In the genomic region with DNA sequence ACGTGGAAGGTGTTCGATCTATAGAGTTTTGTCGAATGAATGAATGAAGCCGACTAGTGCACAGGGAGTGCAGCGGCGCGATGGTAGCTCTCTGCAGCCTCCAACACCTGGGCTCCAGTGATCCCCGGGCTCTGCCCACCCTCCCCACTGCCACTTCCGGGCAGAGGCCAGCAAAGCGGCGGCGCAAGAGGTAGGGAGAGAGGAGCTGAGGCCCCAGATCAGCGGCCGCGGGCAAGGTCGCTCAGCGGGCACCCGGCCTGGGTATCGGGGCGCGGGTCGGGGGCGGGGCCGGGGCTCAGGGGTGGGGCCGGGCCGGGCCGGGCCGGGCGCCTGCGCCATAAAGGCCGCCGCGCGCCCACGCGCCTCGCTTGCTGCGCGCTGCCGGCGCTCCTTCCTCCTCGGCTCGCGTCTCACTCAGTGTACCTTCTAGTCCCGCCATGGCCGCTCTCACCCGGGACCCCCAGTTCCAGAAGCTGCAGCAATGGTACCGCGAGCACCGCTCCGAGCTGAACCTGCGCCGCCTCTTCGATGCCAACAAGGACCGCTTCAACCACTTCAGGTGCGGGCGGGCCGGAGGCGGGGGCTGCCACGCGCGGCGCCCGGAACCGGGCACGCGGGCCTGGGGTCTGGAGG, we compare ENCODE assay signal across 8 cellular contexts. TPM values are rescaled to one million over a fixed set of nuclear protein-coding genes. Genes with fewer than 3 reads are reported as not detected.
DNase-seq lines count a peak whose midpoint lies in the region; ATAC-seq and TF ChIP-seq lines count a peak whose summit lies in the region.

A gene (plus strand): TSS at position 367 of the 633 bp plus-strand sequence. CDS start 71 bp downstream, at position 438.

- peaks cover 0 to 3% of the 10 kb centered on the region in 2 donors for H3K36me3 ChIP-seq in aorta (ENCODE audit: control insufficient read depth in 1 of 2, insufficient read depth in 2 of 2, low read length in 1 of 2)

- in situ Hi-C loops in astrocyte of the cerebellum (cut with HindIII; ENCODE audit: low sequenced_read_pairs): no loop called here

- H3K4me1 ChIP-seq in aorta (ENCODE audit: control insufficient read depth in 1 of 2, insufficient read depth in 2 of 2, low read length in 2 of 2): peaks cover 0 to 2% of the 10 kb centered on the region in 2 donors

- DNase-seq in NCI-H1694 (lab: John Stamatoyannopoulos, UW) (peak; percentile 32), T1000 (lab: John Stamatoyannopoulos, UW) (peak; percentile 42), astrocyte of the cerebellum (ENCODE audit: low read depth) (no peak), hippocampal formation (lab: John Stamatoyannopoulos, UW) (peak; percentile 27 to 64), retina (peak; percentile 75), aorta (peak; percentile 76 to 87)

- TF ChIP-seq CTCF in GM12875 (IDR thresholded peaks at IDR 0.05; ENCODE audit: borderline replicate concordance, insufficient read depth, low read depth, low read length) (no peak), astrocyte of the cerebellum (IDR thresholded peaks at IDR 0.05; ENCODE audit: low read depth, low read length, missing control alignments) (no peak)

- 0% methylated on average over 28 to 67 of the region's 67 CpGs for WGBS in aorta, 2 donors

- ATAC-seq in HG02678 (IDR thresholded peaks at IDR 0.05; ENCODE audit: unreplicated experiment) (peak; percentile 73), aorta (ENCODE audit: low FRiP score) (peak; percentile 84)

- H3K27ac ChIP-seq in aorta (ENCODE audit: low read depth in 1 of 2, low read length in 2 of 2): no peak within 1 kb of the TSS

- H3K9me3 ChIP-seq in aorta (ENCODE audit: control insufficient read depth, low read length): no peaks in the 10 kb centered on the region

- H3K4me3 ChIP-seq in GM12875 (ENCODE audit: low read depth, low read length) (peak within 1 kb of the TSS; percentile 78), astrocyte of the cerebellum (ENCODE audit: low read depth, low read length) (peak within 1 kb of the TSS; percentile 74), aorta (ENCODE audit: low read length in 2 of 2) (peak within 1 kb of the TSS; percentile 36 to 95)

- H3K27me3 ChIP-seq in aorta (ENCODE audit: control insufficient read depth in 1 of 2, insufficient read depth in 2 of 2, low read length in 1 of 2): no peaks in the 10 kb centered on the region

- intact Hi-C loops in aorta (cut with DNase I): loop anchor here (2.0 to 5.0 kb wide), 2 partner anchors 136 to 137 kb away; no protein-coding TSS in a partner anchor

RNA-seq across cellular contexts. Expression of the gene that starts here (rescaled TPM):
- 100 to 1,000 TPM; 131 to 197 TPM for total RNA-seq in aorta
- polyA plus RNA-seq in aorta: 100 to 1,000 TPM in 1 of 2 donors, 10 to 100 TPM in 1; 51.0 to 128 TPM
